ENCODE assay signal across 26 cellular contexts in the genomic region with DNA sequence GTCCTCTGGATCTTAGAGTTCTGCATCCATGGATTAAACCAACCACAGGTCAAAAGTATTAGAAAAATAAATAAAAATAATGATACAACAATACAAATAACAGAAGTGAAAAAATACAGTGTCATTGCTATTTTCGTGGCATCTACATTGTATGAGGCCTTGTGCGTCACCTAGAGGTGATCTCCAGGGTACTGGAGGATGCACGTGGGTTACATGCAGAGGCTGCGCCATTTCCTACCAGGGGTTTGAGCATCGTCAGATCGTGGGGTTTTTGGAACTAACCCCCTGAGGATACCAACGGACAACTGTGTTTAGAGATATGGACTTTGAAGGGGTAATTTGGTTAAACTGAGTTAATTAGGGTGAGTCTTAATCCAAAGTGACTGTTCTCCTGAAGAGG.
"Had no signal": no experiment of that assay in that cellular context is flagged by ENCODE, and none has a peak within 500 bp of the region (broad histone marks: within the 10 kb centered on the region; RNA-seq: fewer than 3 reads in every experiment).

No MANE protein-coding gene starts in this region.

- H3K9me3 Mint-ChIP-seq: activated CD4-positive, alpha-beta memory T cell treated with anti-CD3 and anti-CD28 coated beads for 36 hours; activated CD4-positive, alpha-beta T cell treated with anti-CD3 and anti-CD28 coated beads, Interleukin-2, amount 10 ng/mL, durations not matched to agents 7 days and 5 days; activated naive CD4-positive, alpha-beta T cell treated with anti-CD3 and anti-CD28 coated beads for 36 hours; activated T-helper 17 cell treated with anti-CD3 and anti-CD28 coated beads, Interleukin-2, amount 50 U/mL, for 72 hours; T-helper 1 cell treated with Interleukin-12 subunit alpha and Interleukin-12 subunit beta and Interleukin-4 antibody, amounts not matched to agents 30 μg/mL and 1 μg/mL, for 36 hours had no signal

- H3K4me1 ChIP-seq: SJSA1 had no signal

- H3K27me3 ChIP-seq: brain microvascular endothelial cell had no signal

- H3K4me3 Mint-ChIP-seq: activated CD4-positive, alpha-beta memory T cell treated with anti-CD3 and anti-CD28 coated beads for 36 hours; activated CD4-positive, alpha-beta T cell treated with anti-CD3 and anti-CD28 coated beads, Interleukin-2, amount 10 ng/mL, durations not matched to agents 7 days and 5 days; activated naive CD4-positive, alpha-beta T cell treated with anti-CD3 and anti-CD28 coated beads for 36 hours; activated naive CD8-positive, alpha-beta T cell; activated T-helper 17 cell treated with anti-CD3 and anti-CD28 coated beads, Interleukin-2, amount 50 U/mL, for 72 hours; T-helper 1 cell treated with Interleukin-12 subunit alpha and Interleukin-12 subunit beta and Interleukin-4 antibody, amounts not matched to agents 30 μg/mL and 1 μg/mL, for 36 hours had no signal

- H3K36me3 ChIP-seq: brain microvascular endothelial cell, cardiac muscle cell, MG63, SJSA1 had no signal

- H3K4me1 Mint-ChIP-seq: activated CD4-positive, alpha-beta T cell treated with anti-CD3 and anti-CD28 coated beads, Interleukin-2, amount 10 ng/mL, durations not matched to agents 7 days and 5 days; activated T-helper 17 cell treated with anti-CD3 and anti-CD28 coated beads, Interleukin-2, amount 50 U/mL, for 72 hours had no signal

- H3K27ac ChIP-seq: brain microvascular endothelial cell, cardiac muscle cell, SJSA1 had no signal

- DNase-seq: activated CD4-positive, alpha-beta memory T cell treated with anti-CD3 and anti-CD28 coated beads for 36 hours; activated CD4-positive, alpha-beta T cell treated with anti-CD3 and anti-CD28 coated beads, Interleukin-2, amount 10 ng/mL, durations not matched to agents 7 days and 5 days; activated CD4-positive, CD25-positive, alpha-beta regulatory T cell; activated CD8-positive, alpha-beta memory T cell treated with anti-CD3 and anti-CD28 coated beads for 24 hours; activated gamma-delta T cell; activated naive CD4-positive, alpha-beta T cell treated with anti-CD3 and anti-CD28 coated beads for 36 hours; activated T-cell treated with anti-CD3 and anti-CD28 coated beads, Interleukin-2, amount 50 U/mL, for 48 hours; brain microvascular endothelial cell; MG63; MV-4-11; NCI-H1105; NCI-H1436; NCI-H1694 treated with DMSO at 0.1 percent for 48 hours; NCI-H2029 treated with DMSO at 0.1 percent for 48 hours; NCI-H345; NCI-H510A; NCI-H526 treated with DMSO at 0.1 percent for 48 hours; OCI-M1 had no signal

- ATAC-seq: activated T-helper 17 cell treated with anti-CD3 and anti-CD28 coated beads, Interleukin-2, amount 50 U/mL, for 72 hours; Panc1; SK-N-SH treated with all-trans-retinoic acid at 6 μM for 48 hours had no signal

- FAIRE-seq: colon had no signal

- H3K27ac Mint-ChIP-seq: activated CD4-positive, alpha-beta memory T cell treated with anti-CD3 and anti-CD28 coated beads for 36 hours; activated CD4-positive, alpha-beta T cell treated with anti-CD3 and anti-CD28 coated beads, Interleukin-2, amount 10 ng/mL, durations not matched to agents 7 days and 5 days; activated naive CD4-positive, alpha-beta T cell treated with anti-CD3 and anti-CD28 coated beads for 36 hours; activated T-helper 17 cell treated with anti-CD3 and anti-CD28 coated beads, Interleukin-2, amount 50 U/mL, for 72 hours; T-helper 1 cell treated with Interleukin-12 subunit alpha and Interleukin-12 subunit beta and Interleukin-4 antibody, amounts not matched to agents 30 μg/mL and 1 μg/mL, for 36 hours had no signal

- H3K36me3 Mint-ChIP-seq: activated CD4-positive, alpha-beta memory T cell treated with anti-CD3 and anti-CD28 coated beads for 36 hours; activated naive CD8-positive, alpha-beta T cell had no signal

- H3K4me3 ChIP-seq: cardiac muscle cell, MG63, SJSA1 had no signal

- H3K9me3 ChIP-seq: MG63, SJSA1 had no signal
